22 cellular contexts compared by ENCODE assay signal in the genomic region with DNA sequence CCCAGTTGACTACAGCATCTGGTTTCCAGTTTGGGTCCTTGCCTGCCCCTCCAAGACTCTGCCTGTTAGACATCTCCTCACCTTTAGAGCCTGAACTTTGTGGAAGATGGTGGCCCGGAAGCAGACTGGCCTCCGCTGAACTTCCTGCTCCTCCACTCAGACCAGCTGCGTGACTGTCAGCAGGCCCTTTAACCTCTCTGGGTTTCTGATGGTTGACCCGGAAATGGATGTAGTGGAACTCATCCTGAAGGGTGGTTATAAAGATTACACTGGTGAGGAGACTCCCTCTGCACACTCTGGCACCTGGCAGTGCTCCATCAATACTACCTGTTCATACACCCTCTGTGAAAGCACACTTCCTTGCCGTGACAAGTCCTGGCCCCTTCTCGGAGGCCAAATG.
"Had no signal": no experiment of that assay in that cellular context is flagged by ENCODE, and none has a peak within 500 bp of the region (broad histone marks: within the 10 kb centered on the region; RNA-seq: fewer than 3 reads in every experiment).

No MANE protein-coding gene starts in this region.

- H3K36me3 ChIP-seq: heart left ventricle, left ventricle myocardium inferior, neutrophil, right atrium auricular region, suprapubic skin, tibial artery, upper lobe of left lung, uterus had no signal

- H3K9me3 ChIP-seq: heart left ventricle, left ventricle myocardium inferior, neutrophil, right atrium auricular region, suprapubic skin, tibial artery, upper lobe of left lung, uterus had no signal

- H3K4me3 ChIP-seq: coronary artery, dorsolateral prefrontal cortex, heart left ventricle, left ventricle myocardium inferior, lung, right atrium auricular region, smooth muscle cell, suprapubic skin, tibial artery, upper lobe of left lung, uterus had no signal

- ATAC-seq: heart left ventricle; stimulated activated effector memory CD8-positive, alpha-beta T cell treated with anti-CD3 and anti-CD28 coated beads, Interleukin-12 subunit alpha, Interleukin-12 subunit beta, amount 100 ng/mL, for 72 hours; stimulated activated naive CD8-positive, alpha-beta T cell treated with anti-CD3 and anti-CD28 coated beads, Interleukin-15, Interleukin-2, amounts not matched to agents 100 U/mL and 50 U/mL, for 24 hours had no signal

- H3K27me3 ChIP-seq: heart left ventricle, neutrophil, right atrium auricular region, suprapubic skin, tibial artery, upper lobe of left lung, uterus had no signal

- DNase-seq: effector CD8-positive, alpha-beta T cell; foreskin melanocyte; heart left ventricle; hypothalamus; left ventricle myocardium inferior; mesenchymal stem cell; midbrain; naive B cell; stimulated activated CD4-positive, alpha-beta T cell treated with anti-CD3 and anti-CD28 coated beads, Interleukin-4, amount 100 ng/mL, for 1 hour; stimulated activated CD8-positive, alpha-beta memory T cell treated with anti-CD3 and anti-CD28 coated beads, Interleukin-4, amount 100 ng/mL, for 48 hours; stimulated activated naive CD8-positive, alpha-beta T cell treated with anti-CD3 and anti-CD28 coated beads, Interleukin-15, Interleukin-2, amounts not matched to agents 100 U/mL and 50 U/mL, for 24 hours; upper lobe of left lung; uterus had no signal

- H3K4me1 ChIP-seq: left ventricle myocardium inferior, right atrium auricular region, uterus had no signal

- H3K27ac ChIP-seq: coronary artery, dorsolateral prefrontal cortex, heart left ventricle, left ventricle myocardium inferior, neutrophil, right atrium auricular region, suprapubic skin, tibial artery, upper lobe of left lung, uterus had no signal
